In the genomic region with DNA sequence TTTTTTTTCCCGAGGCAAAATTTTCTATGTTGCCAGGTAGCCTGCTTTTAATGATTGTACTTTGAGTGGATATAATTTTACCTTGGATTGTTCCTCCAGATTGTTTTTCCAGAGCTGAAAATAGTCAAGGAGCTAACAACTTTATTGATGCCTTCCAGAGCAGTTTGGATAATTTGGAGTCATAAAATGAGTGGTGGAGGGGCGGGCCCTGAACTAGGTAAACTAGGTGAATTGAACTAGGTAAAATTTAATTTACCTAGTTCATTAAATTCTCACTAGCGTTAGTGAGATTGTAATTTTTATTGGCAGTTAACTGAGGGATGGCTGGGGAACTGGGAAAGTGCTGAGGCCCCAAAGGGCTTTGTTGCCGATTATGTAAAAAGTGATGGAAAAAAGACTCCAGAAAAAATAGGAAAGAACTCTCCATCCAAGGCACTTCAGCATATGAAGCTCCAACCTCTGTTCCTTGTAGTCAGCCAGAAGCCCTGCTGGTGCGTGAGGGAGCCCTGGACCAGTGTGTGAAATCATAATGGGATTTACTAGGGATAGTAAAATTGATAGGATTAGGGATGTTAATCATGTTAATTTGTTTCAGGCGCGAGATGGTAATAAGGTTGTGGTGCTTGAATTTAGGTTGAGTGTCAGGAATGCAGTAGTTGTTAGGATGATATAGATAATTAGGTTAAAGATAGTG, we compare ENCODE assay signal across 9 cellular contexts. TPM values are rescaled to one million over a fixed set of nuclear protein-coding genes. Genes with fewer than 3 reads are reported as not detected.
DNase-seq lines count a peak whose midpoint lies in the region; ATAC-seq and TF ChIP-seq lines count a peak whose summit lies in the region.
"Had no signal": no experiment of that assay in that cellular context is flagged by ENCODE, and none has a peak within 500 bp of the region (broad histone marks: within the 10 kb centered on the region; RNA-seq: fewer than 3 reads in every experiment).

No MANE protein-coding gene starts in this region.

- peaks cover 42% of the 10 kb centered on the region for H3K4me1 Mint-ChIP-seq in activated naive CD4-positive, alpha-beta T cell treated with anti-CD3 and anti-CD28 coated beads for 36 hours (ENCODE audit: low read depth)
- H3K4me1 Mint-ChIP-seq in activated CD4-positive, alpha-beta memory T cell treated with anti-CD3 and anti-CD28 coated beads for 36 hours (ENCODE audit: low read depth), result peaks cover 43% of the 10 kb centered on the region

- no peak for TF ChIP-seq POLR2A in suprapubic skin (IDR thresholded peaks at IDR 0.05)

- no peak overlapping the region for H3K9ac ChIP-seq in iPS-18a (ENCODE audit: low read length)

- H3K9me3 ChIP-seq in iPS-18a (ENCODE audit: control insufficient read depth, low read depth, low read length) (no peaks in the 10 kb centered on the region), suprapubic skin (no peaks in the 10 kb centered on the region)

- H3K36me3 ChIP-seq in iPS-18a (ENCODE audit: control insufficient read depth, low read depth, low read length) (no peaks in the 10 kb centered on the region), suprapubic skin (no peaks in the 10 kb centered on the region)

- H3K4me1 ChIP-seq in iPS-18a (ENCODE audit: control insufficient read depth, low read depth, low read length), result peaks cover 6% of the 10 kb centered on the region
- H3K4me1 ChIP-seq in suprapubic skin, result peaks cover 34% of the 10 kb centered on the region

- H3K9me3 Mint-ChIP-seq in activated naive CD4-positive, alpha-beta T cell treated with anti-CD3 and anti-CD28 coated beads for 36 hours, result no peaks in the 10 kb centered on the region
- no peaks in the 10 kb centered on the region for H3K9me3 Mint-ChIP-seq in activated naive CD4-positive, alpha-beta T cell treated with anti-CD3 and anti-CD28 coated beads, Interleukin-2, amount 50 U/mL, for 72 hours
- H3K9me3 Mint-ChIP-seq in activated CD4-positive, alpha-beta memory T cell treated with anti-CD3 and anti-CD28 coated beads for 36 hours, result no peaks in the 10 kb centered on the region

- intact Hi-C loops in activated naive CD4-positive, alpha-beta T cell treated with anti-CD3 and anti-CD28 coated beads for 36 hours (cut with micrococcal nuclease), result loop anchor here (5.0 to 10.0 kb wide), 3 partner anchors 284 to 1376 kb away; a partner anchor contains a TSS
- intact Hi-C loops in activated CD4-positive, alpha-beta memory T cell treated with anti-CD3 and anti-CD28 coated beads for 36 hours (cut with micrococcal nuclease), result loop anchor here (5.0 to 10.0 kb wide), 4 partner anchors 106 to 699 kb away; a partner anchor contains a TSS

- in situ Hi-C loops in GM13977 (cut with MboI; ENCODE audit: low pct_unique_long_range_greater_than_20kb, low sequenced_read_pairs, unreplicated experiment), result no loop called here

- no peak for ATAC-seq in activated naive CD4-positive, alpha-beta T cell treated with anti-CD3 and anti-CD28 coated beads, Interleukin-2, amount 50 U/mL, for 72 hours

- POLR2A ChIA-PET in activated CD4-positive, alpha-beta memory T cell treated with anti-CD3 and anti-CD28 coated beads for 36 hours (lab: Charles Lee), result interaction anchor here (2.1 to 2.5 kb wide), 2 partner anchors 29 to 150 kb away, joined by 7 to 21 read pairs; a partner anchor contains a TSS

- H3K4me3 Mint-ChIP-seq in activated naive CD4-positive, alpha-beta T cell treated with anti-CD3 and anti-CD28 coated beads for 36 hours, result peak overlapping the region; percentile 90
- H3K4me3 Mint-ChIP-seq in activated CD4-positive, alpha-beta memory T cell treated with anti-CD3 and anti-CD28 coated beads for 36 hours, result peak overlapping the region; percentile 90

- H3K27me3 Mint-ChIP-seq in activated naive CD4-positive, alpha-beta T cell treated with anti-CD3 and anti-CD28 coated beads for 36 hours (ENCODE audit: low read depth), result no peaks in the 10 kb centered on the region
- no peaks in the 10 kb centered on the region for H3K27me3 Mint-ChIP-seq in activated CD4-positive, alpha-beta memory T cell treated with anti-CD3 and anti-CD28 coated beads for 36 hours

- H3K27ac Mint-ChIP-seq in activated naive CD4-positive, alpha-beta T cell treated with anti-CD3 and anti-CD28 coated beads for 36 hours, result no peak overlapping the region
- H3K27ac Mint-ChIP-seq in activated naive CD4-positive, alpha-beta T cell treated with anti-CD3 and anti-CD28 coated beads, Interleukin-2, amount 50 U/mL, for 72 hours, result peak overlapping the region in 1 of 2 donors; percentile 88
- no peak overlapping the region for H3K27ac Mint-ChIP-seq in activated CD4-positive, alpha-beta memory T cell treated with anti-CD3 and anti-CD28 coated beads for 36 hours

- H3K4me3 ChIP-seq in iPS-18a (ENCODE audit: low read length) (peak overlapping the region; percentile 90), suprapubic skin (peak overlapping the region; percentile 82)

- 53% methylated on average over 7 of the region's 7 CpGs for WGBS in suprapubic skin

- no peak overlapping the region for H3K27ac ChIP-seq in iPS-18a (ENCODE audit: low read length)
- H3K27ac ChIP-seq in suprapubic skin, result no peak overlapping the region
- H3K27ac ChIP-seq: epithelial cell of prostate had no signal

- DNase-seq in activated naive CD4-positive, alpha-beta T cell treated with anti-CD3 and anti-CD28 coated beads for 36 hours, result no peak
- no peak for DNase-seq in activated naive CD4-positive, alpha-beta T cell treated with anti-CD3 and anti-CD28 coated beads, Interleukin-2, amount 50 U/mL, for 72 hours (ENCODE audit: low spot score in 2 of 2)
- no peak for DNase-seq in activated CD4-positive, alpha-beta memory T cell treated with anti-CD3 and anti-CD28 coated beads for 36 hours
- no peak for DNase-seq in suprapubic skin (ENCODE audit: low spot score in 2 of 2)
- no peak for DNase-seq in GM13977 (ENCODE audit: low spot score)
- DNase-seq in dermis blood vessel endothelial cell, result no peak
- no peak for DNase-seq in NCI-H2196 (lab: John Stamatoyannopoulos, UW; ENCODE audit: unreplicated experiment)

- CTCF ChIA-PET in activated naive CD4-positive, alpha-beta T cell treated with anti-CD3 and anti-CD28 coated beads for 36 hours (lab: Charles Lee), result no interaction called here
- CTCF ChIA-PET in activated CD4-positive, alpha-beta memory T cell treated with anti-CD3 and anti-CD28 coated beads for 36 hours (lab: Charles Lee), result interaction anchor here (0.8 to 2.6 kb wide), 2 partner anchors 29 to 35 kb away, joined by 3 to 12 read pairs; a partner anchor contains a TSS

- no peak for TF ChIP-seq CTCF in suprapubic skin (IDR thresholded peaks at IDR 0.05)
- no peak for TF ChIP-seq CTCF in GM13977 (IDR thresholded peaks at IDR 0.05; ENCODE audit: extremely low read depth, insufficient read depth, missing control alignments)

- no peaks in the 10 kb centered on the region for H3K27me3 ChIP-seq in iPS-18a (ENCODE audit: control insufficient read depth, insufficient read depth, low read length)
- no peaks in the 10 kb centered on the region for H3K27me3 ChIP-seq in suprapubic skin

- peaks cover 12% of the 10 kb centered on the region for H3K36me3 Mint-ChIP-seq in activated naive CD4-positive, alpha-beta T cell treated with anti-CD3 and anti-CD28 coated beads for 36 hours (ENCODE audit: low read depth)
- peaks cover 5 to 26% of the 10 kb centered on the region in 2 donors for H3K36me3 Mint-ChIP-seq in activated naive CD4-positive, alpha-beta T cell treated with anti-CD3 and anti-CD28 coated beads, Interleukin-2, amount 50 U/mL, for 72 hours
- H3K36me3 Mint-ChIP-seq in activated CD4-positive, alpha-beta memory T cell treated with anti-CD3 and anti-CD28 coated beads for 36 hours, result peaks cover 2% of the 10 kb centered on the region

- no peak for TF ChIP-seq EP300 in suprapubic skin (IDR thresholded peaks at IDR 0.05)

RNA-seq across cellular contexts. Expression of a gene that starts 1.7 kb away (rescaled TPM):
- total RNA-seq in activated naive CD4-positive, alpha-beta T cell treated with anti-CD3 and anti-CD28 coated beads for 36 hours, result 1 to 10 TPM; 3.4 to 3.9 TPM
- 1 to 10 TPM; 4.2 to 4.4 TPM for total RNA-seq in activated naive CD4-positive, alpha-beta T cell treated with anti-CD3 and anti-CD28 coated beads, Interleukin-2, amount 50 U/mL, for 72 hours
- total RNA-seq in activated CD4-positive, alpha-beta memory T cell treated with anti-CD3 and anti-CD28 coated beads for 36 hours, result 1 to 10 TPM; 4.2 to 4.5 TPM
- total RNA-seq in suprapubic skin (1 to 10 TPM; 3.7 to 6.4 (median 5.0) TPM), dermis blood vessel endothelial cell (4.4 and 5.1 TPM in 2 replicates)

RNA-seq across cellular contexts. Expression of a gene that starts 28.6 kb away (rescaled TPM):
- 10 to 100 TPM; 20.6 to 21.1 TPM for total RNA-seq in activated naive CD4-positive, alpha-beta T cell treated with anti-CD3 and anti-CD28 coated beads for 36 hours
- 10 to 100 TPM in 1 of 2 donors, 1 to 10 TPM in 1; 7.0 to 27.3 TPM for total RNA-seq in activated naive CD4-positive, alpha-beta T cell treated with anti-CD3 and anti-CD28 coated beads, Interleukin-2, amount 50 U/mL, for 72 hours
- total RNA-seq in activated CD4-positive, alpha-beta memory T cell treated with anti-CD3 and anti-CD28 coated beads for 36 hours, result 10 to 100 TPM; 21.7 to 22.1 TPM
- 10 to 100 TPM; 15.1 to 21.6 (median 19.1) TPM for total RNA-seq in suprapubic skin
- total RNA-seq in dermis blood vessel endothelial cell, result 72.0 and 106 TPM in 2 replicates

RNA-seq across cellular contexts. Expression of a gene that starts 33.4 kb away (rescaled TPM):
- total RNA-seq in activated naive CD4-positive, alpha-beta T cell treated with anti-CD3 and anti-CD28 coated beads for 36 hours, result 1 to 10 TPM; 1.1 to 1.6 TPM
- 10 to 100 TPM in 1 of 2 donors, under 1 TPM in 1; 0.59 to 14.5 TPM for total RNA-seq in activated naive CD4-positive, alpha-beta T cell treated with anti-CD3 and anti-CD28 coated beads, Interleukin-2, amount 50 U/mL, for 72 hours
- 1 to 10 TPM; 4.7 to 4.8 TPM for total RNA-seq in activated CD4-positive, alpha-beta memory T cell treated with anti-CD3 and anti-CD28 coated beads for 36 hours
- total RNA-seq in suprapubic skin, result 10 to 100 TPM; 18.6 to 51.4 (median 42.4) TPM
- 23.3 and 27.6 TPM in 2 replicates for total RNA-seq in dermis blood vessel endothelial cell
